ENCODE assay signal across 1 cellular context in the genomic region with DNA sequence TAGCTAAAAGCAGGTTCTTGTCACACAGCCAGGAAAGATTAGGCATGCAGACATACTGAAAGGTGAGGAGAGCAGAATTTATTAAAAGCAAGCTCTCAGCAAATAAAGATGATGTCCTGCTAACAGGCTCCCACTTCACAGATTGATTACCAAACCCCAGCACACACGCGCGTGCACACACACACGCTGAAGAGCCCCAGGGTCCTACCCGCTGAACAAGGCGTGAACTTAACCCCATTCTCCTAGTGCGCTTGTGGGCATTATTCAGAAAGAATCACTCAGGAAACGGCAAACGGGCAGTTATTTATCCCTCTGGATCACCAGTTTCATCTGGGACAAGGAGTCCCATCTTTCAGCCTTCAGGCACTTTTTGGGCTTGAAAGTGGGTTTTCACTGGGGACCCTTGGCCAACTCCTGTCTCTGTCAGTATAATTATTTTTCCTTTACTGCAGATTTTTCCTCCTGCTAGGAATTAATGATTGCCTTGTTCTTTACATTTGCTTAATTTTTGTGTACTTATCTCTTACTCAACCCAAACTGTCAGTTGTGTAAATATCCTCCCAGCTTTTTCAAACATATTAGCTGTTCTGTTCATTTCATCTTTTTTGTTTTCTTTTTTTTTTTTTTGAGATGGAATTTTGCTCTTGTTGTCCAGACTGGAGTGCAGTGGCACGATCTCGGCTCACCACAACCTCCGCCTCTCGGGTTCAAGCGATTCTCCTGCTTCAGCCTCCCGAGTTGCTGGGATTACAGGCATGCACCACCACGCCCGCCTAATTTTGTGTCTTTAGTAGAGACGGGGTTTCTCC.
TF ChIP-seq lines count a peak whose summit lies in the region.

No MANE protein-coding gene starts in this region.

TF ChIP-seq in HepG2, 621 proteins besides CTCF, POLR2A, EP300 and RAD21 (continued from another document and continues in another):
- TF ChIP-seq, protein P1, sequence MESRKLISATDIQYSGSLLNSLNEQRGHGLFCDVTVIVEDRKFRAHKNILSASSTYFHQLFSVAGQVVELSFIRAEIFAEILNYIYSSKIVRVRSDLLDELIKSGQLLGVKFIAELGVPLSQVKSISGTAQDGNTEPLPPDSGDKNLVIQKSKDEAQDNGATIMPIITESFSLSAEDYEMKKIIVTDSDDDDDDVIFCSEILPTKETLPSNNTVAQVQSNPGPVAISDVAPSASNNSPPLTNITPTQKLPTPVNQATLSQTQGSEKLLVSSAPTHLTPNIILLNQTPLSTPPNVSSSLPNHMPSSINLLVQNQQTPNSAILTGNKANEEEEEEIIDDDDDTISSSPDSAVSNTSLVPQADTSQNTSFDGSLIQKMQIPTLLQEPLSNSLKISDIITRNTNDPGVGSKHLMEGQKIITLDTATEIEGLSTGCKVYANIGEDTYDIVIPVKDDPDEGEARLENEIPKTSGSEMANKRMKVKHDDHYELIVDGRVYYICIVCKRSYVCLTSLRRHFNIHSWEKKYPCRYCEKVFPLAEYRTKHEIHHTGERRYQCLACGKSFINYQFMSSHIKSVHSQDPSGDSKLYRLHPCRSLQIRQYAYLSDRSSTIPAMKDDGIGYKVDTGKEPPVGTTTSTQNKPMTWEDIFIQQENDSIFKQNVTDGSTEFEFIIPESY (CRISPR knock-in tag; IDR thresholded peaks at IDR 0.05) = peak; percentile 79; the same call in 1 of the 2 replicates
- TF ChIP-seq ATF7-NPFF (CRISPR knock-in tag; IDR thresholded peaks at IDR 0.05; ENCODE audit: low read depth) = no peak
- TF ChIP-seq, protein P2, sequence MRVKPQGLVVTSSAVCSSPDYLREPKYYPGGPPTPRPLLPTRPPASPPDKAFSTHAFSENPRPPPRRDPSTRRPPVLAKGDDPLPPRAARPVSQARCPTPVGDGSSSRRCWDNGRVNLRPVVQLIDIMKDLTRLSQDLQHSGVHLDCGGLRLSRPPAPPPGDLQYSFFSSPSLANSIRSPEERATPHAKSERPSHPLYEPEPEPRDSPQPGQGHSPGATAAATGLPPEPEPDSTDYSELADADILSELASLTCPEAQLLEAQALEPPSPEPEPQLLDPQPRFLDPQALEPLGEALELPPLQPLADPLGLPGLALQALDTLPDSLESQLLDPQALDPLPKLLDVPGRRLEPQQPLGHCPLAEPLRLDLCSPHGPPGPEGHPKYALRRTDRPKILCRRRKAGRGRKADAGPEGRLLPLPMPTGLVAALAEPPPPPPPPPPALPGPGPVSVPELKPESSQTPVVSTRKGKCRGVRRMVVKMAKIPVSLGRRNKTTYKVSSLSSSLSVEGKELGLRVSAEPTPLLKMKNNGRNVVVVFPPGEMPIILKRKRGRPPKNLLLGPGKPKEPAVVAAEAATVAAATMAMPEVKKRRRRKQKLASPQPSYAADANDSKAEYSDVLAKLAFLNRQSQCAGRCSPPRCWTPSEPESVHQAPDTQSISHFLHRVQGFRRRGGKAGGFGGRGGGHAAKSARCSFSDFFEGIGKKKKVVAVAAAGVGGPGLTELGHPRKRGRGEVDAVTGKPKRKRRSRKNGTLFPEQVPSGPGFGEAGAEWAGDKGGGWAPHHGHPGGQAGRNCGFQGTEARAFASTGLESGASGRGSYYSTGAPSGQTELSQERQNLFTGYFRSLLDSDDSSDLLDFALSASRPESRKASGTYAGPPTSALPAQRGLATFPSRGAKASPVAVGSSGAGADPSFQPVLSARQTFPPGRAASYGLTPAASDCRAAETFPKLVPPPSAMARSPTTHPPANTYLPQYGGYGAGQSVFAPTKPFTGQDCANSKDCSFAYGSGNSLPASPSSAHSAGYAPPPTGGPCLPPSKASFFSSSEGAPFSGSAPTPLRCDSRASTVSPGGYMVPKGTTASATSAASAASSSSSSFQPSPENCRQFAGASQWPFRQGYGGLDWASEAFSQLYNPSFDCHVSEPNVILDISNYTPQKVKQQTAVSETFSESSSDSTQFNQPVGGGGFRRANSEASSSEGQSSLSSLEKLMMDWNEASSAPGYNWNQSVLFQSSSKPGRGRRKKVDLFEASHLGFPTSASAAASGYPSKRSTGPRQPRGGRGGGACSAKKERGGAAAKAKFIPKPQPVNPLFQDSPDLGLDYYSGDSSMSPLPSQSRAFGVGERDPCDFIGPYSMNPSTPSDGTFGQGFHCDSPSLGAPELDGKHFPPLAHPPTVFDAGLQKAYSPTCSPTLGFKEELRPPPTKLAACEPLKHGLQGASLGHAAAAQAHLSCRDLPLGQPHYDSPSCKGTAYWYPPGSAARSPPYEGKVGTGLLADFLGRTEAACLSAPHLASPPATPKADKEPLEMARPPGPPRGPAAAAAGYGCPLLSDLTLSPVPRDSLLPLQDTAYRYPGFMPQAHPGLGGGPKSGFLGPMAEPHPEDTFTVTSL (CRISPR knock-in tag; IDR thresholded peaks at IDR 0.05; ENCODE audit: borderline replicate concordance) = peak; percentile 96; the same call in 1 of the 2 replicates
- TF ChIP-seq ZNF782 (CRISPR knock-in tag; IDR thresholded peaks at IDR 0.05; ENCODE audit: borderline replicate concordance) = no peak
- TF ChIP-seq, protein P3, sequence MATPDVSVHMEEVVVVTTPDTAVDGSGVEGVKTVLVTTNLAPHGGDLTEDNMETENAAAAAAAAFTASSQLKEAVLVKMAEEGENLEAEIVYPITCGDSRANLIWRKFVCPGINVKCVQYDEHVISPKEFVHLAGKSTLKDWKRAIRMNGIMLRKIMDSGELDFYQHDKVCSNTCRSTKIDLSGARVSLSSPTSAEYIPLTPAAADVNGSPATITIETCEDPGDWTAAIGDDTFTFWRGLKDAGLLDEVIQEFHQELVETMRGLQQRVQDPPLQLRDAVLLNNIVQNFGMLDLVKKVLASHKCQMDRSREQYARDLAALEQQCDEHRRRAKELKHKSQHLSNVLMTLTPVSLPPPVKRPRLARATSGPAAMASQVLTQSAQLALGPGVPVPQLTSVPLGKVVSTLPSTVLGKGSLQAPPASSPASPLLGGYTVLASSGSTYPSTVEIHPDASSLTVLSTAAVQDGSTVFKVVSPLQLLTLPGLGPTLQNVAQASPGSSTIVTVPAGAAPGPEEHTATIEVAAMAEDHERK (CRISPR knock-in tag; IDR thresholded peaks at IDR 0.05; ENCODE audit: low read depth) = no peak
- TF ChIP-seq, protein P4, sequence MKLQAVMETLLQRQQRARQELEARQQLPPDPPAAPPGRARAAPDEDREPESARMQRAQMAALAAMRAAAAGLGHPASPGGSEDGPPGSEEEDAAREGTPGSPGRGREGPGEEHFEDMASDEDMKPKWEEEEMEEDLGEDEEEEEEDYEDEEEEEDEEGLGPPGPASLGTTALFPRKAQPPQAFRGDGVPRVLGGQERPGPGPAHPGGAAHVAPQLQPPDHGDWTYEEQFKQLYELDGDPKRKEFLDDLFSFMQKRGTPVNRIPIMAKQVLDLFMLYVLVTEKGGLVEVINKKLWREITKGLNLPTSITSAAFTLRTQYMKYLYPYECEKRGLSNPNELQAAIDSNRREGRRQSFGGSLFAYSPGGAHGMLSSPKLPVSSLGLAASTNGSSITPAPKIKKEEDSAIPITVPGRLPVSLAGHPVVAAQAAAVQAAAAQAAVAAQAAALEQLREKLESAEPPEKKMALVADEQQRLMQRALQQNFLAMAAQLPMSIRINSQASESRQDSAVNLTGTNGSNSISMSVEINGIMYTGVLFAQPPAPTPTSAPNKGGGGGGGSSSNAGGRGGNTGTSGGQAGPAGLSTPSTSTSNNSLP (IDR thresholded peaks at IDR 0.05; ENCODE audit: low read depth, low read length) = peak; percentile 94
- TF ChIP-seq, protein P5, sequence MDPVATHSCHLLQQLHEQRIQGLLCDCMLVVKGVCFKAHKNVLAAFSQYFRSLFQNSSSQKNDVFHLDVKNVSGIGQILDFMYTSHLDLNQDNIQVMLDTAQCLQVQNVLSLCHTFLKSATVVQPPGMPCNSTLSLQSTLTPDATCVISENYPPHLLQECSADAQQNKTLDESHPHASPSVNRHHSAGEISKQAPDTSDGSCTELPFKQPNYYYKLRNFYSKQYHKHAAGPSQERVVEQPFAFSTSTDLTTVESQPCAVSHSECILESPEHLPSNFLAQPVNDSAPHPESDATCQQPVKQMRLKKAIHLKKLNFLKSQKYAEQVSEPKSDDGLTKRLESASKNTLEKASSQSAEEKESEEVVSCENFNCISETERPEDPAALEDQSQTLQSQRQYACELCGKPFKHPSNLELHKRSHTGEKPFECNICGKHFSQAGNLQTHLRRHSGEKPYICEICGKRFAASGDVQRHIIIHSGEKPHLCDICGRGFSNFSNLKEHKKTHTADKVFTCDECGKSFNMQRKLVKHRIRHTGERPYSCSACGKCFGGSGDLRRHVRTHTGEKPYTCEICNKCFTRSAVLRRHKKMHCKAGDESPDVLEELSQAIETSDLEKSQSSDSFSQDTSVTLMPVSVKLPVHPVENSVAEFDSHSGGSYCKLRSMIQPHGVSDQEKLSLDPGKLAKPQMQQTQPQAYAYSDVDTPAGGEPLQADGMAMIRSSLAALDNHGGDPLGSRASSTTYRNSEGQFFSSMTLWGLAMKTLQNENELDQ (CRISPR knock-in tag; IDR thresholded peaks at IDR 0.05; ENCODE audit: borderline replicate concordance) = no peak
- TF ChIP-seq, protein P6, sequence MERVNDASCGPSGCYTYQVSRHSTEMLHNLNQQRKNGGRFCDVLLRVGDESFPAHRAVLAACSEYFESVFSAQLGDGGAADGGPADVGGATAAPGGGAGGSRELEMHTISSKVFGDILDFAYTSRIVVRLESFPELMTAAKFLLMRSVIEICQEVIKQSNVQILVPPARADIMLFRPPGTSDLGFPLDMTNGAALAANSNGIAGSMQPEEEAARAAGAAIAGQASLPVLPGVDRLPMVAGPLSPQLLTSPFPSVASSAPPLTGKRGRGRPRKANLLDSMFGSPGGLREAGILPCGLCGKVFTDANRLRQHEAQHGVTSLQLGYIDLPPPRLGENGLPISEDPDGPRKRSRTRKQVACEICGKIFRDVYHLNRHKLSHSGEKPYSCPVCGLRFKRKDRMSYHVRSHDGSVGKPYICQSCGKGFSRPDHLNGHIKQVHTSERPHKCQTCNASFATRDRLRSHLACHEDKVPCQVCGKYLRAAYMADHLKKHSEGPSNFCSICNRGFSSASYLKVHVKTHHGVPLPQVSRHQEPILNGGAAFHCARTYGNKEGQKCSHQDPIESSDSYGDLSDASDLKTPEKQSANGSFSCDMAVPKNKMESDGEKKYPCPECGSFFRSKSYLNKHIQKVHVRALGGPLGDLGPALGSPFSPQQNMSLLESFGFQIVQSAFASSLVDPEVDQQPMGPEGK (CRISPR knock-in tag; IDR thresholded peaks at IDR 0.05) = no peak
- TF ChIP-seq NONO (IDR thresholded peaks at IDR 0.05) = no peak
- peak; percentile 74 for TF ChIP-seq NONO (CRISPR knock-in tag; conservative IDR thresholded peaks at IDR 0.05)
- no peak for TF ChIP-seq PRMT3 (CRISPR knock-in tag; IDR thresholded peaks at IDR 0.05; ENCODE audit: borderline replicate concordance, low read depth)
- no peak for TF ChIP-seq ZNF138 (CRISPR knock-in tag; IDR thresholded peaks at IDR 0.05; ENCODE audit: low read depth)
- TF ChIP-seq, protein P7, sequence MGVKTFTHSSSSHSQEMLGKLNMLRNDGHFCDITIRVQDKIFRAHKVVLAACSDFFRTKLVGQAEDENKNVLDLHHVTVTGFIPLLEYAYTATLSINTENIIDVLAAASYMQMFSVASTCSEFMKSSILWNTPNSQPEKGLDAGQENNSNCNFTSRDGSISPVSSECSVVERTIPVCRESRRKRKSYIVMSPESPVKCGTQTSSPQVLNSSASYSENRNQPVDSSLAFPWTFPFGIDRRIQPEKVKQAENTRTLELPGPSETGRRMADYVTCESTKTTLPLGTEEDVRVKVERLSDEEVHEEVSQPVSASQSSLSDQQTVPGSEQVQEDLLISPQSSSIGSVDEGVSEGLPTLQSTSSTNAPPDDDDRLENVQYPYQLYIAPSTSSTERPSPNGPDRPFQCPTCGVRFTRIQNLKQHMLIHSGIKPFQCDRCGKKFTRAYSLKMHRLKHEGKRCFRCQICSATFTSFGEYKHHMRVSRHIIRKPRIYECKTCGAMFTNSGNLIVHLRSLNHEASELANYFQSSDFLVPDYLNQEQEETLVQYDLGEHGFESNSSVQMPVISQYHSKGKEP (CRISPR knock-in tag; IDR thresholded peaks at IDR 0.05) = no peak
- TF ChIP-seq, protein P8, sequence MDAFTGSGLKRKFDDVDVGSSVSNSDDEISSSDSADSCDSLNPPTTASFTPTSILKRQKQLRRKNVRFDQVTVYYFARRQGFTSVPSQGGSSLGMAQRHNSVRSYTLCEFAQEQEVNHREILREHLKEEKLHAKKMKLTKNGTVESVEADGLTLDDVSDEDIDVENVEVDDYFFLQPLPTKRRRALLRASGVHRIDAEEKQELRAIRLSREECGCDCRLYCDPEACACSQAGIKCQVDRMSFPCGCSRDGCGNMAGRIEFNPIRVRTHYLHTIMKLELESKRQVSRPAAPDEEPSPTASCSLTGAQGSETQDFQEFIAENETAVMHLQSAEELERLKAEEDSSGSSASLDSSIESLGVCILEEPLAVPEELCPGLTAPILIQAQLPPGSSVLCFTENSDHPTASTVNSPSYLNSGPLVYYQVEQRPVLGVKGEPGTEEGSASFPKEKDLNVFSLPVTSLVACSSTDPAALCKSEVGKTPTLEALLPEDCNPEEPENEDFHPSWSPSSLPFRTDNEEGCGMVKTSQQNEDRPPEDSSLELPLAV (CRISPR knock-in tag; conservative IDR thresholded peaks at IDR 0.05; ENCODE audit: low read depth) = no peak
- TF ChIP-seq, protein P9, sequence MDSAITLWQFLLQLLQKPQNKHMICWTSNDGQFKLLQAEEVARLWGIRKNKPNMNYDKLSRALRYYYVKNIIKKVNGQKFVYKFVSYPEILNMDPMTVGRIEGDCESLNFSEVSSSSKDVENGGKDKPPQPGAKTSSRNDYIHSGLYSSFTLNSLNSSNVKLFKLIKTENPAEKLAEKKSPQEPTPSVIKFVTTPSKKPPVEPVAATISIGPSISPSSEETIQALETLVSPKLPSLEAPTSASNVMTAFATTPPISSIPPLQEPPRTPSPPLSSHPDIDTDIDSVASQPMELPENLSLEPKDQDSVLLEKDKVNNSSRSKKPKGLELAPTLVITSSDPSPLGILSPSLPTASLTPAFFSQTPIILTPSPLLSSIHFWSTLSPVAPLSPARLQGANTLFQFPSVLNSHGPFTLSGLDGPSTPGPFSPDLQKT (CRISPR knock-in tag; IDR thresholded peaks at IDR 0.05; ENCODE audit: borderline replicate concordance) = no peak
- TF ChIP-seq ZNF558 (CRISPR knock-in tag; IDR thresholded peaks at IDR 0.05; ENCODE audit: borderline replicate concordance) = no peak
- TF ChIP-seq YEATS4 (CRISPR knock-in tag; IDR thresholded peaks at IDR 0.05; ENCODE audit: borderline replicate concordance) = peak; percentile 40; the same call in 1 of the 2 replicates
- TF ChIP-seq ZNF703 (CRISPR knock-in tag; IDR thresholded peaks at IDR 0.05; ENCODE audit: borderline replicate concordance) = no peak
- no peak for TF ChIP-seq FOSL1 (CRISPR knock-in tag; IDR thresholded peaks at IDR 0.05; ENCODE audit: borderline replicate concordance)
- TF ChIP-seq, protein P10, sequence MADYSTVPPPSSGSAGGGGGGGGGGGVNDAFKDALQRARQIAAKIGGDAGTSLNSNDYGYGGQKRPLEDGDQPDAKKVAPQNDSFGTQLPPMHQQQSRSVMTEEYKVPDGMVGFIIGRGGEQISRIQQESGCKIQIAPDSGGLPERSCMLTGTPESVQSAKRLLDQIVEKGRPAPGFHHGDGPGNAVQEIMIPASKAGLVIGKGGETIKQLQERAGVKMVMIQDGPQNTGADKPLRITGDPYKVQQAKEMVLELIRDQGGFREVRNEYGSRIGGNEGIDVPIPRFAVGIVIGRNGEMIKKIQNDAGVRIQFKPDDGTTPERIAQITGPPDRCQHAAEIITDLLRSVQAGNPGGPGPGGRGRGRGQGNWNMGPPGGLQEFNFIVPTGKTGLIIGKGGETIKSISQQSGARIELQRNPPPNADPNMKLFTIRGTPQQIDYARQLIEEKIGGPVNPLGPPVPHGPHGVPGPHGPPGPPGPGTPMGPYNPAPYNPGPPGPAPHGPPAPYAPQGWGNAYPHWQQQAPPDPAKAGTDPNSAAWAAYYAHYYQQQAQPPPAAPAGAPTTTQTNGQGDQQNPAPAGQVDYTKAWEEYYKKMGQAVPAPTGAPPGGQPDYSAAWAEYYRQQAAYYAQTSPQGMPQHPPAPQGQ (CRISPR knock-in tag; IDR thresholded peaks at IDR 0.05; ENCODE audit: borderline replicate concordance) = no peak
- no peak for TF ChIP-seq DR1 (CRISPR knock-in tag; IDR thresholded peaks at IDR 0.05)
- TF ChIP-seq KLF13 (CRISPR knock-in tag; IDR thresholded peaks at IDR 0.05) = no peak
